11 cellular contexts compared by ENCODE assay signal in the genomic region with DNA sequence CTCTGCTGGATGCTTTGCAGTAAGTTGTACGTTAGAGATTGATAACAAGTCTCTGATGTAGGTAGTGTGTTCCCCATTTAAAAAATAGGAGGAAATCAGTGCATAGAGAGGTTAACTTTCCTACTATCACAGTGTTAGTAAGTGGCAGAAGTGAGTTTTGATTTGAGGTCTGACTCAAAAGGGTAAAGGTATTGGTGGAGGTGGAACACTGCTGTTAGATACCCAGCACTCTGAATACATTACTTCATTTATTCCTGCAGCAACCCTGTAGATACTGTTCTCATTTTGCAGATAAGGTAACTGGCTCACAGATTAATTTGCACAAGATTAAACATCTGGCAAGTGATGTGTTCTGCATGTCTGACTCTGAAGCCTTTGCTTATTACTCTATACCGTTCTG. TPM values are rescaled to one million over a fixed set of nuclear protein-coding genes. Genes with fewer than 3 reads are reported as not detected.
DNase-seq lines count a peak whose midpoint lies in the region; ATAC-seq, FAIRE-seq and TF ChIP-seq lines count a peak whose summit lies in the region.
"Had no signal": no experiment of that assay in that cellular context is flagged by ENCODE, and none has a peak within 500 bp of the region (broad histone marks: within the 10 kb centered on the region; RNA-seq: fewer than 3 reads in every experiment).

No MANE protein-coding gene starts in this region.

- TF ChIP-seq CTCF in Calu3 (IDR thresholded peaks at IDR 0.05; ENCODE audit: unreplicated experiment) (no peak), endodermal cell (conservative IDR thresholded peaks at IDR 0.05) (no peak), ovary (IDR thresholded peaks at IDR 0.05) (no peak)

- H3K27ac ChIP-seq in endodermal cell (ENCODE audit: low read depth, low read length), result no peak overlapping the region
- H3K27ac ChIP-seq in ovary, result no peak overlapping the region

- peaks cover 41% of the 10 kb centered on the region for H3K4me1 Mint-ChIP-seq in Calu3 (ENCODE audit: low read depth, unreplicated experiment)
- H3K4me1 Mint-ChIP-seq in endodermal cell, result peaks cover 27% of the 10 kb centered on the region

- H3K27me3 Mint-ChIP-seq in Calu3 (ENCODE audit: unreplicated experiment), result no peaks in the 10 kb centered on the region
- H3K27me3 Mint-ChIP-seq in endodermal cell (ENCODE audit: insufficient read depth), result peaks cover 3% of the 10 kb centered on the region

- intact Hi-C loops in Calu3 (cut with micrococcal nuclease; ENCODE audit: unreplicated experiment), result loop anchor here (2.0 to 5.0 kb wide), 3 partner anchors 61 to 119 kb away; a partner anchor contains a TSS
- intact Hi-C loops in ovary (cut with DNase I), result loop anchor here in 1 of 4 donors (5.0 kb wide), 1 partner anchor 75 kb away; a partner anchor contains a TSS

- H3K4me1 ChIP-seq in endodermal cell (ENCODE audit: control insufficient read depth, insufficient read depth, low read length), result peaks cover 3% of the 10 kb centered on the region
- peaks cover 8% of the 10 kb centered on the region for H3K4me1 ChIP-seq in ovary (ENCODE audit: insufficient read depth)

- no peak for FAIRE-seq in RCC 7860 (lab: Jason Lieb, UNC)
- FAIRE-seq: islet of Langerhans had no signal

- no peak for TF ChIP-seq POLR2A in ovary (IDR thresholded peaks at IDR 0.05)

- peaks cover 27% of the 10 kb centered on the region for H3K36me3 ChIP-seq in MG63
- H3K36me3 ChIP-seq in endodermal cell (ENCODE audit: control insufficient read depth, insufficient read depth, low read length), result peaks cover under 1% of the 10 kb centered on the region
- H3K36me3 ChIP-seq in ovary, result no peaks in the 10 kb centered on the region

- H3K9me3 Mint-ChIP-seq in Calu3 (ENCODE audit: low read depth, unreplicated experiment), result no peaks in the 10 kb centered on the region
- no peaks in the 10 kb centered on the region for H3K9me3 Mint-ChIP-seq in endodermal cell
- H3K9me3 Mint-ChIP-seq: T-helper 2 cell treated with Interferon-gamma antibody and Interleukin-4, amounts not matched to agents 5 μg/mL and 100 μg/mL, for 36 hours had no signal

- no TSS peak for BruUV-seq in Calu3 (replicated peaks; lab: Mats Ljungman, UMichigan)

- no peak for TF ChIP-seq EP300 in ovary (IDR thresholded peaks at IDR 0.05)

- no peak overlapping the region for H3K9ac ChIP-seq in endodermal cell (ENCODE audit: extremely low read depth, low read length, poor library complexity, severe bottlenecking)

- no peak for DNase-seq in Calu3
- no peak for DNase-seq in MG63
- no peak for DNase-seq in endodermal cell
- DNase-seq in ovary, result no peak
- no peak for DNase-seq in NCI-H748 (lab: John Stamatoyannopoulos, UW; ENCODE audit: unreplicated experiment)
- no peak for DNase-seq in RCC 7860 (ENCODE audit: low spot score)
- DNase-seq in middle frontal gyrus (ENCODE audit: extremely low spot score, low spot score), result no peak
- DNase-seq: amygdala had no signal

- ATAC-seq in GM19023 (IDR thresholded peaks at IDR 0.05; ENCODE audit: unreplicated experiment), result no peak

- 38 to 46% methylated on average over 1 to 2 of the region's 2 CpGs for WGBS in endodermal cell (ENCODE audit: insufficient coverage in 1 of 2, insufficient read length in 1 of 2), 2 experiments
- 1 to 11% (median 6%) methylated on average over 2 of the region's 2 CpGs for WGBS in ovary, 3 donors

- CTCF ChIA-PET in Calu3 (lab: Charles Lee), result interaction anchor here (1.1 kb wide), 1 partner anchor 10 kb away, joined by 3 read pairs; no protein-coding TSS in a partner anchor

- H3K27me3 ChIP-seq in MG63 (no peaks in the 10 kb centered on the region), endodermal cell (ENCODE audit: control insufficient read depth, insufficient read depth, low read length, poor library complexity, severe bottlenecking) (no peaks in the 10 kb centered on the region), ovary (no peaks in the 10 kb centered on the region)

- H3K36me3 Mint-ChIP-seq in Calu3 (ENCODE audit: insufficient read depth, unreplicated experiment) (peaks cover 29% of the 10 kb centered on the region), endodermal cell (ENCODE audit: low read depth) (peaks cover 4% of the 10 kb centered on the region)

- H3K27ac Mint-ChIP-seq in Calu3 (ENCODE audit: unreplicated experiment) (peak overlapping the region; percentile 9), endodermal cell (no peak overlapping the region)
- H3K27ac Mint-ChIP-seq: T-helper 2 cell treated with Interferon-gamma antibody and Interleukin-4, amounts not matched to agents 5 μg/mL and 100 μg/mL, for 36 hours had no signal

- H3K4me3 Mint-ChIP-seq in Calu3 (ENCODE audit: low read depth, unreplicated experiment) (peak overlapping the region; percentile 92), endodermal cell (peak overlapping the region; percentile 93)
- H3K4me3 Mint-ChIP-seq: T-helper 2 cell treated with Interferon-gamma antibody and Interleukin-4, amounts not matched to agents 5 μg/mL and 100 μg/mL, for 36 hours had no signal

- peak overlapping the region; percentile 91 for H3K4me3 ChIP-seq in MG63
- peak overlapping the region; percentile 99 for H3K4me3 ChIP-seq in endodermal cell (ENCODE audit: low read length)
- peak overlapping the region; percentile 89 for H3K4me3 ChIP-seq in ovary

- H3K9me3 ChIP-seq in MG63, result no peaks in the 10 kb centered on the region
- H3K9me3 ChIP-seq in endodermal cell (ENCODE audit: control insufficient read depth, low read length), result no peaks in the 10 kb centered on the region
- no peaks in the 10 kb centered on the region for H3K9me3 ChIP-seq in ovary

RNA-seq across cellular contexts. Expression of a gene that starts 3.1 kb away (rescaled TPM):
- total RNA-seq in Calu3 (2022), result 27.6 and 30.3 TPM in 2 replicates
- 24.3 and 33.6 TPM in 2 replicates for total RNA-seq in MG63 (2014; rRNA removed; shearing (Covaris generic); ENCODE audit: low replicate concordance)
- 10 to 100 TPM; 22.1 to 22.2 TPM for total RNA-seq in endodermal cell
- 24.6 TPM for polyA plus RNA-seq in endodermal cell (2013, experiment 1 of 2)
- 25.5 TPM for polyA plus RNA-seq in endodermal cell (2013, experiment 2 of 2)
- 10 to 100 TPM; 25.8 to 44.5 (median 38.7) TPM for total RNA-seq in ovary
- 10 to 100 TPM; 14.5 to 26.7 TPM for polyA plus RNA-seq in ovary
